27 cellular contexts compared by ENCODE assay signal in the genomic region with DNA sequence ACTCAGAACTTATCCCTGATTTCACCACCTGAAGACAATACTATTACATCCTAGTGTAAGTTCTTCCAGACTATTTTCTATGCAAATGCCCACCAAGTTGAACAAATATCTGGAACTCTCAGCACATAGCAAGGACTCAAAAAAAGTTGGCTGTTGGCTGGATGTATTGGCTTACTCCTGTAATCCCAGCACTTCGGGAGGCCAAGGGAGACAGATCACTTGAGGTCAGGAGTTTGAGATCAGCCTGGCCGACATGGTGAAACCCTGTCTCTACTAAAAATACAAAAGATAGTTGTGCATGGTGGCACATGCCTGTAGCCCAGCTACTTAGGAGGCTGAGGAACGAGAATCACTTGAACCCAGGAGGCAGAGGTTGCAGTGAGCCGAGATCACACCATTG.
"Had no signal": no experiment of that assay in that cellular context is flagged by ENCODE, and none has a peak within 500 bp of the region (broad histone marks: within the 10 kb centered on the region; RNA-seq: fewer than 3 reads in every experiment).

No MANE protein-coding gene starts in this region.

- ATAC-seq: left colon; left lung; mucosa of descending colon; naive thymus-derived CD4-positive, alpha-beta T cell; natural killer cell treated with Interleukin-12 subunit alpha and Interleukin-12 subunit beta and Interleukin-15 and Interleukin-18, amount 100 ng/mL, for 72 hours; sciatic nerve; stimulated activated effector memory CD8-positive, alpha-beta T cell treated with anti-CD3 and anti-CD28 coated beads, Interleukin-12 subunit alpha, Interleukin-12 subunit beta, amount 100 ng/mL, for 72 hours had no signal

- H3K9me3 Mint-ChIP-seq: memory B cell; natural killer cell treated with Interleukin-12 subunit alpha and Interleukin-12 subunit beta and Interleukin-15 and Interleukin-18, amount 100 ng/mL, for 72 hours; stimulated activated effector memory CD8-positive, alpha-beta T cell treated with anti-CD3 and anti-CD28 coated beads, Interleukin-12 subunit alpha, Interleukin-12 subunit beta, amount 100 ng/mL, for 72 hours; stimulated activated naive CD8-positive, alpha-beta T cell treated with anti-CD3 and anti-CD28 coated beads, Interleukin-15, Interleukin-2, amounts not matched to agents 100 ng/mL and 50 ng/mL, for 24 hours; type B pancreatic cell had no signal

- H3K4me1 ChIP-seq: prostate gland, uterus had no signal

- H3K36me3 ChIP-seq: left lung, ovary, prostate gland, spleen, suprapubic skin, thoracic aorta, tibial artery, uterus had no signal

- H3K36me3 Mint-ChIP-seq: memory B cell; naive thymus-derived CD4-positive, alpha-beta T cell; natural killer cell treated with Interleukin-12 subunit alpha and Interleukin-12 subunit beta and Interleukin-15 and Interleukin-18, amount 100 ng/mL, for 72 hours; stimulated activated effector memory CD8-positive, alpha-beta T cell treated with anti-CD3 and anti-CD28 coated beads, Interleukin-12 subunit alpha, Interleukin-12 subunit beta, amount 100 ng/mL, for 72 hours; type B pancreatic cell had no signal

- FAIRE-seq: kidney, small intestine had no signal

- DNase-seq: hippocampal formation; kidney; left colon; left lung; midbrain; mucosa of descending colon; naive thymus-derived CD4-positive, alpha-beta T cell; ovary; posterior cingulate gyrus; retina; right cardiac atrium; small intestine; spleen; stimulated activated CD4-positive, alpha-beta T cell treated with anti-CD3 and anti-CD28 coated beads, Interleukin-4, amount 100 ng/mL, for 24 hours; stimulated activated naive CD4-positive, alpha-beta T cell; tibial artery; uterus had no signal

- H3K4me3 ChIP-seq: left lung, lung, mucosa of descending colon, ovary, prostate gland, spleen, suprapubic skin, thoracic aorta, tibial artery, uterus had no signal

- H3K4me1 Mint-ChIP-seq: memory B cell; naive thymus-derived CD4-positive, alpha-beta T cell; stimulated activated effector memory CD8-positive, alpha-beta T cell treated with anti-CD3 and anti-CD28 coated beads, Interleukin-12 subunit alpha, Interleukin-12 subunit beta, amount 100 ng/mL, for 72 hours had no signal

- H3K4me3 Mint-ChIP-seq: memory B cell; naive thymus-derived CD4-positive, alpha-beta T cell; natural killer cell treated with Interleukin-12 subunit alpha and Interleukin-12 subunit beta and Interleukin-15 and Interleukin-18, amount 100 ng/mL, for 72 hours; stimulated activated effector memory CD8-positive, alpha-beta T cell treated with anti-CD3 and anti-CD28 coated beads, Interleukin-12 subunit alpha, Interleukin-12 subunit beta, amount 100 ng/mL, for 72 hours; stimulated activated naive CD8-positive, alpha-beta T cell treated with anti-CD3 and anti-CD28 coated beads, Interleukin-15, Interleukin-2, amounts not matched to agents 100 ng/mL and 50 ng/mL, for 24 hours; type B pancreatic cell had no signal

- H3K9me3 ChIP-seq: left lung, mucosa of descending colon, ovary, prostate gland, spleen, suprapubic skin, thoracic aorta, tibial artery, uterus had no signal

- H3K27me3 ChIP-seq: left lung, ovary, suprapubic skin, tibial artery, uterus had no signal

- H3K27ac Mint-ChIP-seq: memory B cell; naive thymus-derived CD4-positive, alpha-beta T cell; natural killer cell treated with Interleukin-12 subunit alpha and Interleukin-12 subunit beta and Interleukin-15 and Interleukin-18, amount 100 ng/mL, for 72 hours; stimulated activated effector memory CD8-positive, alpha-beta T cell treated with anti-CD3 and anti-CD28 coated beads, Interleukin-12 subunit alpha, Interleukin-12 subunit beta, amount 100 ng/mL, for 72 hours; stimulated activated naive CD8-positive, alpha-beta T cell treated with anti-CD3 and anti-CD28 coated beads, Interleukin-15, Interleukin-2, amounts not matched to agents 100 ng/mL and 50 ng/mL, for 24 hours; type B pancreatic cell had no signal

- H3K27ac ChIP-seq: left lung, ovary, prostate gland, spleen, suprapubic skin, thoracic aorta, tibial artery, uterus had no signal
